7 cellular contexts compared by ENCODE assay signal in genomic region chr18:48022531-48023330, GRCh38.
A peak's percentile ranks its signal among the peaks of the same experiment; 100 is the strongest.
DNase-seq lines count a peak whose midpoint lies in the region; ATAC-seq and TF ChIP-seq lines count a peak whose summit lies in the region.

No MANE protein-coding gene starts in this region.

- POLR2A ChIA-PET in MCF 10A (lab: Yijun Ruan, JAX), result no interaction called here

- H3K4me3 Mint-ChIP-seq in MCF 10A (ENCODE audit: unreplicated experiment), result no peak overlapping the region

- intact Hi-C loops in MCF 10A (cut with micrococcal nuclease), result loop anchor here (1.0 to 10.0 kb wide), 5 partner anchors 91 to 808 kb away; no protein-coding TSS in a partner anchor

- H3K27ac ChIP-seq in subcutaneous abdominal adipose tissue (ENCODE audit: low read depth, low read length), result peak overlapping the region; percentile 1

- CTCF ChIA-PET in MCF 10A (lab: Yijun Ruan, JAX), result interaction anchor here (0.5 to 16.0 kb wide), 12 partner anchors 8 to 453 kb away, joined by 3 to 264 read pairs (median 4); no protein-coding TSS in a partner anchor

- no peak overlapping the region for H3K27ac Mint-ChIP-seq in MCF 10A (ENCODE audit: low read depth, unreplicated experiment)

- BruUV-seq in MCF 10A (replicated peaks; lab: Mats Ljungman, UMichigan), result no TSS peak

- H3K9me3 ChIP-seq in NT2/D1 (ENCODE audit: insufficient read depth, low read length) (no peaks in the 10 kb centered on the region), subcutaneous abdominal adipose tissue (ENCODE audit: control insufficient read depth in 5 of 5, low read length in 5 of 5) (no peaks in the 10 kb centered on the region)

- H3K4me1 ChIP-seq in NT2/D1 (ENCODE audit: insufficient read depth, insufficient read length) (no peaks in the 10 kb centered on the region), subcutaneous abdominal adipose tissue (ENCODE audit: control insufficient read depth in 5 of 5, insufficient read depth in 5 of 5, low read length in 5 of 5) (peaks cover 11 to 67% (median 57%) of the 10 kb centered on the region in 5 donors)

- peak; percentile 81 for DNase-seq in GF-D8 (lab: John Stamatoyannopoulos, UW)
- peak; percentile 59 for DNase-seq in KG1 (lab: John Stamatoyannopoulos, UW)
- DNase-seq in NT2/D1 (ENCODE audit: low read depth, low spot score), result peak; percentile 39
- peak; percentile 83 for DNase-seq in MCF 10A (ENCODE audit: unreplicated experiment)
- DNase-seq in islet precursor cell, result peak; percentile 67

- no peaks in the 10 kb centered on the region for H3K36me3 Mint-ChIP-seq in MCF 10A (ENCODE audit: insufficient read depth, unreplicated experiment)

- no peak overlapping the region for H3K4me3 ChIP-seq in NT2/D1 (ENCODE audit: insufficient read length, low read depth)
- no peak overlapping the region for H3K4me3 ChIP-seq in subcutaneous abdominal adipose tissue (ENCODE audit: low read depth in 1 of 5, low read length in 5 of 5)

- peak; percentile 66 for TF ChIP-seq CTCF in MCF 10A (IDR thresholded peaks at IDR 0.05; ENCODE audit: unreplicated experiment)

- H3K27me3 Mint-ChIP-seq in MCF 10A (ENCODE audit: insufficient read depth, unreplicated experiment), result no peaks in the 10 kb centered on the region

- peaks cover 26% of the 10 kb centered on the region for H3K4me1 Mint-ChIP-seq in MCF 10A (ENCODE audit: insufficient read depth, unreplicated experiment)

- no peaks in the 10 kb centered on the region for H3K9me3 Mint-ChIP-seq in MCF 10A (ENCODE audit: unreplicated experiment)

- H3K36me3 ChIP-seq in NT2/D1 (ENCODE audit: insufficient read depth, insufficient read length, low read length) (no peaks in the 10 kb centered on the region), subcutaneous abdominal adipose tissue (ENCODE audit: control insufficient read depth in 5 of 5, insufficient read depth in 5 of 5, low read length in 5 of 5) (no peaks in the 10 kb centered on the region)

- ATAC-seq in HG03342 (IDR thresholded peaks at IDR 0.05; ENCODE audit: unreplicated experiment), result no peak

- H3K9ac ChIP-seq in NT2/D1 (ENCODE audit: insufficient read length, low read depth), result no peak overlapping the region
- H3K9ac ChIP-seq in subcutaneous abdominal adipose tissue (ENCODE audit: low read length in 5 of 5), result no peak overlapping the region

- H3K27me3 ChIP-seq in NT2/D1 (ENCODE audit: insufficient read depth, insufficient read length) (no peaks in the 10 kb centered on the region), subcutaneous abdominal adipose tissue (ENCODE audit: control insufficient read depth in 5 of 5, insufficient read depth in 4 of 5, low read length in 5 of 5) (no peaks in the 10 kb centered on the region)
